Comparison of ENCODE assay signal across 12 cellular contexts in genomic region chr1:112906155-112906698, GRCh38. TPM values are rescaled to one million over a fixed set of nuclear protein-coding genes. Genes with fewer than 3 reads are reported as not detected.
DNase-seq lines count a peak whose midpoint lies in the region; ATAC-seq, FAIRE-seq and TF ChIP-seq lines count a peak whose summit lies in the region.
"Had no signal": no experiment of that assay in that cellular context is flagged by ENCODE, and none has a peak within 500 bp of the region (broad histone marks: within the 10 kb centered on the region; RNA-seq: fewer than 3 reads in every experiment).

No MANE protein-coding gene starts in this region.

- intact Hi-C loops in A673 (cut with micrococcal nuclease; ENCODE audit: unreplicated experiment), result no loop called here
- intact Hi-C loops in HepG2 (cut with micrococcal nuclease; ENCODE audit: unreplicated experiment), result no loop called here

- POLR2A ChIA-PET in A673 (lab: Charles Lee; ENCODE audit: low non-redundant PET), result no interaction called here
- POLR2A ChIA-PET in HepG2 (lab: Yijun Ruan, JAX), result interaction anchor here (3.2 kb wide), 1 partner anchor 50 kb away, joined by 7 read pairs; the partner anchor contains the start of gene SLC16A1
- POLR2A ChIA-PET in activated CD8-positive, alpha-beta T cell treated with anti-CD3 and anti-CD28 coated beads, Interleukin-2, amount 10 ng/mL, durations not matched to agents 7 days and 5 days (lab: Charles Lee), result interaction anchor here (0.8 kb wide), 1 partner anchor 34 kb away, joined by 3 read pairs; no protein-coding TSS in a partner anchor
- POLR2A ChIA-PET in T-cell (lab: Charles Lee), result interaction anchor here in 1 of 2 donors (0.6 kb wide), 1 partner anchor 1609 kb away, joined by 4 read pairs; no protein-coding TSS in a partner anchor

- H3K27ac ChIP-seq in A673 (ENCODE audit: low read depth, low read length, poor library complexity, severe bottlenecking) (peak overlapping the region; percentile 57), HUES64 (ENCODE audit: low read depth, low read length) (peak overlapping the region; percentile 71), caudate nucleus (ENCODE audit: low read depth, low read length) (peak overlapping the region; percentile 69), HepG2 (ENCODE audit: extremely low read length, insufficient read depth, low read length) (no peak overlapping the region)

- no peak for ATAC-seq in HepG2
- no peak for ATAC-seq in activated CD8-positive, alpha-beta T cell treated with anti-CD3 and anti-CD28 coated beads, Interleukin-2, amount 10 ng/mL, durations not matched to agents 7 days and 5 days
- no peak for ATAC-seq in HG02885 (IDR thresholded peaks at IDR 0.05; ENCODE audit: poor library complexity, unreplicated experiment)
- ATAC-seq in T-cell (replicated peaks in 1 of 4), result no peak

- CTCF ChIA-PET in A673 (lab: Charles Lee), result no interaction called here
- CTCF ChIA-PET in HepG2 (lab: Yijun Ruan, JAX; ENCODE audit: low intra/inter-chr PET ratio, low total read pairs), result interaction anchor here (0.5 kb wide), 1 partner anchor 113 kb away, joined by 4 read pairs; no protein-coding TSS in a partner anchor
- CTCF ChIA-PET in activated CD8-positive, alpha-beta T cell treated with anti-CD3 and anti-CD28 coated beads, Interleukin-2, amount 10 ng/mL, durations not matched to agents 7 days and 5 days (lab: Charles Lee), result interaction anchor here (0.6 to 1.0 kb wide), 3 partner anchors 26 to 331 kb away, joined by 3 to 4 read pairs (median 3); partner anchors contain the start of gene LRIG2
- CTCF ChIA-PET in T-cell (lab: Charles Lee), result no interaction called here

- no peaks in the 10 kb centered on the region for H3K27me3 Mint-ChIP-seq in activated CD8-positive, alpha-beta T cell treated with anti-CD3 and anti-CD28 coated beads, Interleukin-2, amount 10 ng/mL, durations not matched to agents 7 days and 5 days (ENCODE audit: low read depth)
- no peaks in the 10 kb centered on the region for H3K27me3 Mint-ChIP-seq in T-cell

- in situ Hi-C loops in HepG2 (cut with HindIII; ENCODE audit: extremely low pct_ligation_motif_present, low pct_unique_long_range_greater_than_20kb), result no loop called here

- DNase-seq in A673 (ENCODE audit: low spot score), result peak; percentile 39
- DNase-seq in caudate nucleus (lab: John Stamatoyannopoulos, UW), result peak in 1 of 61 donors; percentile 76
- no peak for DNase-seq in HepG2 (ENCODE audit: low spot score)
- DNase-seq in activated CD8-positive, alpha-beta T cell treated with anti-CD3 and anti-CD28 coated beads, Interleukin-2, amount 10 ng/mL, durations not matched to agents 7 days and 5 days, result no peak
- DNase-seq in T-cell, result no peak
- no peak for DNase-seq in SIG-M5 treated with dmso at 0.1 percent for 504 hours (lab: John Stamatoyannopoulos, UW; ENCODE audit: unreplicated experiment)
- DNase-seq: left lung; NCI-H2171; stimulated activated CD4-positive, alpha-beta T cell treated with anti-CD3 and anti-CD28 coated beads, Interleukin-12 subunit alpha, Interleukin-12 subunit beta, amount 100 ng/mL, for 4 hours had no signal

- H3K4me1 ChIP-seq in A673 (ENCODE audit: insufficient read depth, low read length, poor library complexity, severe bottlenecking), result peaks cover 13% of the 10 kb centered on the region
- H3K4me1 ChIP-seq in HUES64 (ENCODE audit: insufficient read depth, low read length), result peaks cover 48% of the 10 kb centered on the region
- peaks cover 5% of the 10 kb centered on the region for H3K4me1 ChIP-seq in HepG2 (ENCODE audit: insufficient read depth, low read length)

- TF ChIP-seq EP300 in HepG2 (IDR thresholded peaks at IDR 0.05; ENCODE audit: low read depth in 2 of 2, low read length in 2 of 2) (no peak), HepG2 (CRISPR knock-in tag; IDR thresholded peaks at IDR 0.05; ENCODE audit: borderline replicate concordance) (no peak)

- no peak overlapping the region for H3K4me2 ChIP-seq in HepG2 (ENCODE audit: low read depth, low read length)

- no peak for FAIRE-seq in HepG2 (lab: Jason Lieb, UNC)

- H3K4me3 ChIP-seq in A673 (ENCODE audit: low read depth, low read length, poor library complexity, severe bottlenecking), result no peak overlapping the region
- no peak overlapping the region for H3K4me3 ChIP-seq in HUES64 (ENCODE audit: low read length)
- H3K4me3 ChIP-seq in HepG2 (replicated peaks in 1 of 3; ENCODE audit: insufficient read depth in 1 of 3, low read depth in 2 of 3, low read length in 3 of 3), result no peak overlapping the region
- H3K4me3 ChIP-seq: left lung had no signal

- TF ChIP-seq CTCF in A673 (conservative IDR thresholded peaks at IDR 0.05; ENCODE audit: low read depth, low read length) (no peak), HepG2 (CRISPR knock-in tag; IDR thresholded peaks at IDR 0.05) (no peak)

- no peak for TF ChIP-seq POLR2A in HepG2 (IDR thresholded peaks at IDR 0.05; ENCODE audit: insufficient read depth in 1 of 2, low read depth in 2 of 2, low read length in 2 of 2)

- H3K9ac ChIP-seq in HUES64 (ENCODE audit: low read depth, low read length) (no peak overlapping the region), HepG2 (ENCODE audit: insufficient read depth, low read depth, low read length) (no peak overlapping the region)

- peaks cover 16% of the 10 kb centered on the region for H3K4me1 Mint-ChIP-seq in activated CD8-positive, alpha-beta T cell treated with anti-CD3 and anti-CD28 coated beads, Interleukin-2, amount 10 ng/mL, durations not matched to agents 7 days and 5 days (ENCODE audit: low read depth)
- H3K4me1 Mint-ChIP-seq in T-cell, result peaks cover 7 to 19% (median 12%) of the 10 kb centered on the region in 3 donors

- H2AFZ ChIP-seq in HepG2 (ENCODE audit: low read length), result no peak overlapping the region

- H3K27ac Mint-ChIP-seq in activated CD8-positive, alpha-beta T cell treated with anti-CD3 and anti-CD28 coated beads, Interleukin-2, amount 10 ng/mL, durations not matched to agents 7 days and 5 days, result no peak overlapping the region
- no peak overlapping the region for H3K27ac Mint-ChIP-seq in T-cell

- BruUV-seq in A673 (replicated peaks; lab: Mats Ljungman, UMichigan) (no TSS peak), HepG2 (replicated peaks; lab: Mats Ljungman, UMichigan) (no TSS peak)

- TF ChIP-seq RAD21 in HepG2 (CRISPR knock-in tag; IDR thresholded peaks at IDR 0.05), result no peak

- no peak overlapping the region for H3K4me3 Mint-ChIP-seq in activated CD8-positive, alpha-beta T cell treated with anti-CD3 and anti-CD28 coated beads, Interleukin-2, amount 10 ng/mL, durations not matched to agents 7 days and 5 days
- no peak overlapping the region for H3K4me3 Mint-ChIP-seq in T-cell

- no peaks in the 10 kb centered on the region for H3K79me2 ChIP-seq in HepG2 (ENCODE audit: insufficient read depth, low read length)

- H3K9me3 Mint-ChIP-seq in activated CD8-positive, alpha-beta T cell treated with anti-CD3 and anti-CD28 coated beads, Interleukin-2, amount 10 ng/mL, durations not matched to agents 7 days and 5 days (ENCODE audit: insufficient read depth), result no peaks in the 10 kb centered on the region
- H3K9me3 Mint-ChIP-seq in T-cell, result no peaks in the 10 kb centered on the region
- H3K9me3 Mint-ChIP-seq: activated naive CD4-positive, alpha-beta T cell treated with anti-CD3 and anti-CD28 coated beads, Interleukin-2, amount 50 U/mL, for 72 hours had no signal

- no peaks in the 10 kb centered on the region for H4K20me1 ChIP-seq in HepG2 (ENCODE audit: insufficient read depth, low read length)

- H3K27me3 ChIP-seq in A673 (replicated peaks; ENCODE audit: insufficient read depth, low read depth, low read length, poor library complexity), result no peaks in the 10 kb centered on the region
- H3K27me3 ChIP-seq in HUES64 (ENCODE audit: insufficient read depth, low read length), result no peaks in the 10 kb centered on the region
- no peaks in the 10 kb centered on the region for H3K27me3 ChIP-seq in HepG2 (ENCODE audit: control insufficient read depth in 1 of 2, insufficient read depth in 2 of 2, low read length in 2 of 2)
- H3K27me3 ChIP-seq: left lung had no signal

- H3K36me3 ChIP-seq in A673 (ENCODE audit: insufficient read depth, low read length, poor library complexity, severe bottlenecking) (peaks cover 6% of the 10 kb centered on the region), HUES64 (ENCODE audit: insufficient read depth, low read length) (peaks cover 16% of the 10 kb centered on the region), HepG2 (replicated peaks in 1 of 2; ENCODE audit: control insufficient read depth in 1 of 2, insufficient read depth in 2 of 2, low read length in 2 of 2) (no peaks in the 10 kb centered on the region; a peak in 2 of 5 replicates)
- H3K36me3 ChIP-seq: left lung had no signal

- H3K9me3 ChIP-seq in A673 (ENCODE audit: low read depth, low read length, poor library complexity, severe bottlenecking) (no peaks in the 10 kb centered on the region), HUES64 (ENCODE audit: insufficient read depth, low read depth, low read length) (no peaks in the 10 kb centered on the region), HepG2 (ENCODE audit: low read length) (no peaks in the 10 kb centered on the region)
- H3K9me3 ChIP-seq: left lung had no signal

- H3K36me3 Mint-ChIP-seq in activated CD8-positive, alpha-beta T cell treated with anti-CD3 and anti-CD28 coated beads, Interleukin-2, amount 10 ng/mL, durations not matched to agents 7 days and 5 days (ENCODE audit: low read depth), result peaks cover 4% of the 10 kb centered on the region
- no peaks in the 10 kb centered on the region for H3K36me3 Mint-ChIP-seq in T-cell
- H3K36me3 Mint-ChIP-seq: activated naive CD4-positive, alpha-beta T cell treated with anti-CD3 and anti-CD28 coated beads, Interleukin-2, amount 50 U/mL, for 72 hours had no signal

- WGBS in HUES64, result 73% methylated on average over 2 of the region's 2 CpGs
- WGBS in HepG2 (ENCODE audit: low lambda C conversion rate), result 100% methylated on average over 2 of the region's 2 CpGs

RNA-seq across cellular contexts. Expression of gene SLC16A1, which starts 49.8 kb away (rescaled TPM):
- total RNA-seq in A673 (2021), result 101 and 112 TPM in 2 replicates
- polyA plus RNA-seq in HUES64 (2013, experiment 1 of 2), result 196 TPM
- 188 TPM for polyA plus RNA-seq in HUES64 (2013, experiment 2 of 2)
- total RNA-seq in HepG2 (2016; rRNA removed; fragmentation: Illumina TruSeq; extraction: Trizol), result 67.0 and 106 TPM in 2 replicates
- 5.3 and 6.0 TPM in 2 replicates for total RNA-seq in HepG2 (2016; cell fraction: cytosol; rRNA removed; fragmentation: Illumina TruSeq; extraction: Trizol; ENCODE audit: low read depth)
- 65.8 and 105 TPM in 2 replicates for total RNA-seq in HepG2 (2016; cell fraction: insoluble cytoplasmic fraction; rRNA removed; fragmentation: Illumina TruSeq; extraction: Trizol)
- total RNA-seq in HepG2 (2016; cell fraction: membrane; rRNA removed; fragmentation: Illumina TruSeq; extraction: Trizol), result 15.3 and 18.4 TPM in 2 replicates
- 102 and 125 TPM in 2 replicates for total RNA-seq in HepG2 (2016; cell fraction: nucleus; rRNA removed; fragmentation: Illumina TruSeq; extraction: Trizol)
- 135 and 142 TPM in 2 replicates for polyA plus RNA-seq in HepG2 (2011; rRNA removed)
- 110 and 155 TPM in 2 replicates for polyA plus RNA-seq in HepG2 (2011; cell fraction: cytosol; rRNA removed)
- 50.4 and 50.5 TPM in 2 replicates for polyA plus RNA-seq in HepG2 (2011; cell fraction: nucleus; rRNA removed)
- 134 and 147 TPM in 2 replicates for polyA plus RNA-seq in HepG2 (2012)
- 3.0 and 3.3 TPM in 2 replicates for polyA plus RNA-seq in HepG2 (2016; cell fraction: cytosol; fragmentation: Illumina TruSeq; extraction: Trizol; ENCODE audit: low read depth)
- 49.1 and 53.6 TPM in 2 replicates for polyA plus RNA-seq in HepG2 (2016; cell fraction: insoluble cytoplasmic fraction; fragmentation: Illumina TruSeq; extraction: Trizol; ENCODE audit: low read depth)
- polyA plus RNA-seq in HepG2 (2016; cell fraction: membrane; fragmentation: Illumina TruSeq; extraction: Trizol; ENCODE audit: low read depth), result 8.1 and 9.3 TPM in 2 replicates
- 109 and 119 TPM in 2 replicates for polyA plus RNA-seq in HepG2 (2016; cell fraction: nucleus; fragmentation: Illumina TruSeq; extraction: Trizol; ENCODE audit: insufficient read depth, low read depth)
- 467 and 535 TPM in 2 replicates for polyA minus RNA-seq in HepG2 (2011; rRNA and poly(A)+ RNA removed; ENCODE audit: low replicate concordance)
- 185 and 199 TPM in 2 replicates for polyA minus RNA-seq in HepG2 (2011; cell fraction: cytosol; rRNA and poly(A)+ RNA removed)
- 108 and 115 TPM in 2 replicates for polyA minus RNA-seq in HepG2 (2011; cell fraction: nucleus; rRNA and poly(A)+ RNA removed)
- 10 to 100 TPM; 53.0 to 54.5 TPM for total RNA-seq in activated CD8-positive, alpha-beta T cell treated with anti-CD3 and anti-CD28 coated beads, Interleukin-2, amount 10 ng/mL, durations not matched to agents 7 days and 5 days
- total RNA-seq in T-cell, result 10 to 100 TPM; 13.3 to 23.2 (median 20.3) TPM

Comparison
In these comparisons a context has a peak if more than half of its experiments do, and no peak if none do; other contexts are left out.
1. CTCF ChIA-PET loops: an anchor here in HepG2 (0.5 kb wide) and activated CD8-positive, alpha-beta T cell treated with anti-CD3 and anti-CD28 coated beads, Interleukin-2, amount 10 ng/mL, durations not matched to agents 7 days and 5 days (0.6 to 1.0 kb wide); none called in A673 and T-cell.